In the genomic region with DNA sequence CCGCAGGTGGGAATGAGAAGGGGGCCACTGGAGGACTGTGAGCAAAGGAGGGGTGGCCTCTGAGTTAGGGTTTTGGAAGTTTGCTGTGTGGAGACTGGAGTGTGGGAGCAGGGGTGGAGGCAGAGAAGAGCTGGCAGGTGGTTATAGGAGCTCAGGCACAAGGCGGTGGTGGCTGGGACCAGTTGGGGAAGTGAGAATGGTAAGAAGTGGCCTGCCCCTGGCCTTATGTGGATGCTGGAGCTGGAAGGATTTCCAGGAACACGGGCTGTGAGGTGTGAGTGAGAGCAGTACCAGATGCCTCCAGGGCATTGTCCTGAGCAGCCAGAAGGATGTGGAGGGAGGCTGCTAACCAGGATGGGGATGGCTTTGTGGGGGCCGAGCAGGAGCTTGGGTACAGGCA, we compare ENCODE assay signal across 22 cellular contexts.
"Had no signal": no experiment of that assay in that cellular context is flagged by ENCODE, and none has a peak within 500 bp of the region (broad histone marks: within the 10 kb centered on the region; RNA-seq: fewer than 3 reads in every experiment).

No MANE protein-coding gene starts in this region.

- H3K36me3 Mint-ChIP-seq: activated CD8-positive, alpha-beta memory T cell treated with anti-CD3 and anti-CD28 coated beads, Interleukin-2, amount 10 ng/mL, durations not matched to agents 7 days and 5 days; activated naive CD8-positive, alpha-beta T cell treated with anti-CD3 and anti-CD28 coated beads, Interleukin-2, amount 10 ng/mL, durations not matched to agents 7 days and 5 days had no signal

- H3K27ac Mint-ChIP-seq: activated CD8-positive, alpha-beta memory T cell treated with anti-CD3 and anti-CD28 coated beads, Interleukin-2, amount 10 ng/mL, durations not matched to agents 7 days and 5 days; activated CD8-positive, alpha-beta T cell treated with anti-CD3 and anti-CD28 coated beads for 36 hours; activated naive CD8-positive, alpha-beta T cell treated with anti-CD3 and anti-CD28 coated beads, Interleukin-2, amount 10 ng/mL, durations not matched to agents 7 days and 5 days; endodermal cell; nephron; T-helper 1 cell treated with Interleukin-12 subunit alpha and Interleukin-12 subunit beta and Interleukin-4 antibody, amounts not matched to agents 30 μg/mL and 1 μg/mL, for 36 hours had no signal

- H3K9me3 ChIP-seq: colonic mucosa, esophagus squamous epithelium, heart left ventricle, right lobe of liver, thoracic aorta, upper lobe of right lung had no signal

- H3K27ac ChIP-seq: colonic mucosa, esophagus squamous epithelium, heart left ventricle, right lobe of liver, skin epidermis, thoracic aorta, upper lobe of right lung had no signal

- H3K36me3 ChIP-seq: colonic mucosa, esophagus squamous epithelium, heart left ventricle, right lobe of liver, thoracic aorta, upper lobe of right lung had no signal

- H3K4me3 ChIP-seq: colonic mucosa, esophagus squamous epithelium, heart left ventricle, right lobe of liver, skin epidermis, thoracic aorta, upper lobe of right lung had no signal

- H3K4me1 ChIP-seq: colonic mucosa, upper lobe of right lung had no signal

- H3K27me3 ChIP-seq: colonic mucosa, esophagus squamous epithelium, heart left ventricle, right lobe of liver, upper lobe of right lung had no signal

- ATAC-seq: activated CD8-positive, alpha-beta memory T cell treated with anti-CD3 and anti-CD28 coated beads, Interleukin-2, amount 10 ng/mL, durations not matched to agents 7 days and 5 days; activated CD8-positive, alpha-beta T cell treated with anti-CD3 and anti-CD28 coated beads for 36 hours; heart left ventricle; left ventricle myocardium superior; right lobe of liver; upper lobe of right lung had no signal

- H3K9me3 Mint-ChIP-seq: activated CD8-positive, alpha-beta T cell treated with anti-CD3 and anti-CD28 coated beads for 36 hours; activated naive CD8-positive, alpha-beta T cell treated with anti-CD3 and anti-CD28 coated beads, Interleukin-2, amount 10 ng/mL, durations not matched to agents 7 days and 5 days; endodermal cell; nephron; T-helper 1 cell treated with Interleukin-12 subunit alpha and Interleukin-12 subunit beta and Interleukin-4 antibody, amounts not matched to agents 30 μg/mL and 1 μg/mL, for 36 hours had no signal

- H3K27me3 Mint-ChIP-seq: activated CD8-positive, alpha-beta memory T cell treated with anti-CD3 and anti-CD28 coated beads, Interleukin-2, amount 10 ng/mL, durations not matched to agents 7 days and 5 days; activated CD8-positive, alpha-beta T cell treated with anti-CD3 and anti-CD28 coated beads for 36 hours; activated naive CD8-positive, alpha-beta T cell treated with anti-CD3 and anti-CD28 coated beads, Interleukin-2, amount 10 ng/mL, durations not matched to agents 7 days and 5 days had no signal

- DNase-seq: activated CD4-positive, alpha-beta T cell treated with anti-CD3 and anti-CD28 coated beads for 48 hours; activated CD8-positive, alpha-beta memory T cell treated with anti-CD3 and anti-CD28 coated beads, Interleukin-2, amount 10 ng/mL, durations not matched to agents 7 days and 5 days; activated CD8-positive, alpha-beta T cell treated with anti-CD3 and anti-CD28 coated beads for 36 hours; activated effector memory CD4-positive, alpha-beta T cell treated with anti-CD3 and anti-CD28 coated beads, Interleukin-2, amount 50 U/mL, for 16 hours; activated naive CD8-positive, alpha-beta T cell treated with anti-CD3 and anti-CD28 coated beads, Interleukin-2, amount 10 ng/mL, durations not matched to agents 7 days and 5 days; activated T-cell treated with anti-CD3 and anti-CD28 coated beads for 4 hours; amniotic stem cell; colonic mucosa; endodermal cell; esophagus squamous epithelium; heart left ventricle; left ventricle myocardium superior; midbrain; nucleus accumbens; right lobe of liver; stimulated activated CD4-positive, alpha-beta T cell treated with anti-CD3 and anti-CD28 coated beads, Interleukin-1b, Interleukin-23, amount 100 ng/mL, for 48 hours; T1000; upper lobe of right lung had no signal

- H3K4me1 Mint-ChIP-seq: activated CD8-positive, alpha-beta memory T cell treated with anti-CD3 and anti-CD28 coated beads, Interleukin-2, amount 10 ng/mL, durations not matched to agents 7 days and 5 days; activated naive CD8-positive, alpha-beta T cell treated with anti-CD3 and anti-CD28 coated beads, Interleukin-2, amount 10 ng/mL, durations not matched to agents 7 days and 5 days had no signal

- H3K4me3 Mint-ChIP-seq: activated CD8-positive, alpha-beta memory T cell treated with anti-CD3 and anti-CD28 coated beads, Interleukin-2, amount 10 ng/mL, durations not matched to agents 7 days and 5 days; activated CD8-positive, alpha-beta T cell treated with anti-CD3 and anti-CD28 coated beads for 36 hours; activated naive CD8-positive, alpha-beta T cell treated with anti-CD3 and anti-CD28 coated beads, Interleukin-2, amount 10 ng/mL, durations not matched to agents 7 days and 5 days; endodermal cell; nephron; T-helper 1 cell treated with Interleukin-12 subunit alpha and Interleukin-12 subunit beta and Interleukin-4 antibody, amounts not matched to agents 30 μg/mL and 1 μg/mL, for 36 hours had no signal
